In genomic region chr10:567869-568268, GRCh38 we compare ENCODE assay signal across 25 cellular contexts.
"Had no signal": no experiment of that assay in that cellular context is flagged by ENCODE, and none has a peak within 500 bp of the region (broad histone marks: within the 10 kb centered on the region; RNA-seq: fewer than 3 reads in every experiment).

No MANE protein-coding gene starts in this region.

- H3K36me3 ChIP-seq: brain microvascular endothelial cell had no signal

- H3K27ac Mint-ChIP-seq: activated CD4-positive, alpha-beta memory T cell treated with anti-CD3 and anti-CD28 coated beads, Interleukin-2, amount 10 ng/mL, durations not matched to agents 7 days and 5 days; activated CD4-positive, alpha-beta T cell treated with anti-CD3 and anti-CD28 coated beads, Interleukin-2, amount 10 ng/mL, durations not matched to agents 7 days and 5 days; activated naive CD8-positive, alpha-beta T cell; activated T-cell treated with anti-CD3 and anti-CD28 coated beads, Interleukin-2, amount 50 U/mL, for 24 hours; activated T-cell treated with anti-CD3 and anti-CD28 coated beads, Interleukin-2, amount 50 U/mL, for 72 hours; dendritic cell treated with granulocyte-macrophage colony-stimulating factor and Interleukin-4, amounts not matched to agents 40 ng/mL and 50 ng/mL, for 4 days; endodermal cell had no signal

- H3K27ac ChIP-seq: brain microvascular endothelial cell, coronary artery, dorsolateral prefrontal cortex had no signal

- H3K4me3 Mint-ChIP-seq: activated CD4-positive, alpha-beta memory T cell treated with anti-CD3 and anti-CD28 coated beads, Interleukin-2, amount 10 ng/mL, durations not matched to agents 7 days and 5 days; activated CD4-positive, alpha-beta T cell treated with anti-CD3 and anti-CD28 coated beads, Interleukin-2, amount 10 ng/mL, durations not matched to agents 7 days and 5 days; activated naive CD8-positive, alpha-beta T cell; activated T-cell treated with anti-CD3 and anti-CD28 coated beads, Interleukin-2, amount 50 U/mL, for 24 hours; activated T-cell treated with anti-CD3 and anti-CD28 coated beads, Interleukin-2, amount 50 U/mL, for 72 hours; central memory CD8-positive, alpha-beta T cell; dendritic cell treated with granulocyte-macrophage colony-stimulating factor and Interleukin-4, amounts not matched to agents 40 ng/mL and 50 ng/mL, for 4 days; endodermal cell had no signal

- DNase-seq: activated CD4-positive, alpha-beta memory T cell treated with anti-CD3 and anti-CD28 coated beads, Interleukin-2, amount 10 ng/mL, durations not matched to agents 7 days and 5 days; activated CD4-positive, alpha-beta T cell treated with anti-CD3 and anti-CD28 coated beads for 1 hour; activated CD4-positive, alpha-beta T cell treated with anti-CD3 and anti-CD28 coated beads for 4 hours; activated CD4-positive, alpha-beta T cell treated with anti-CD3 and anti-CD28 coated beads, Interleukin-2, amount 10 ng/mL, durations not matched to agents 7 days and 5 days; activated CD4-positive, alpha-beta T cell treated with anti-CD3 and anti-CD28 coated beads, Interleukin-2, amount 50 U/mL, for 4 hours; activated CD8-positive, alpha-beta memory T cell treated with anti-CD3 and anti-CD28 coated beads, Interleukin-2, amount 50 U/mL, for 48 hours; activated gamma-delta T cell treated with Interleukin-2 at 50 U/mL for 16 hours; activated naive CD4-positive, alpha-beta T cell treated with anti-CD3 and anti-CD28 coated beads, Interleukin-2, amount 50 U/mL, for 16 hours; activated naive CD4-positive, alpha-beta T cell treated with Interleukin-2 at 50 U/mL for 16 hours; activated T-cell treated with anti-CD3 and anti-CD28 coated beads for 4 hours; activated T-cell treated with anti-CD3 and anti-CD28 coated beads, Interleukin-2, amount 50 U/mL, for 24 hours; activated T-cell treated with anti-CD3 and anti-CD28 coated beads, Interleukin-2, amount 50 U/mL, for 72 hours; amniotic stem cell; anterior cingulate cortex; brain microvascular endothelial cell; dorsolateral prefrontal cortex; effector memory CD4-positive, alpha-beta T cell; endodermal cell; foreskin fibroblast; T-helper 2 cell had no signal

- ATAC-seq: activated T-cell treated with anti-CD3 and anti-CD28 coated beads, Interleukin-2, amount 50 U/mL, for 72 hours; esophagus mucosa had no signal

- H3K4me3 ChIP-seq: coronary artery, dorsolateral prefrontal cortex had no signal

- H3K27me3 Mint-ChIP-seq: activated CD4-positive, alpha-beta memory T cell treated with anti-CD3 and anti-CD28 coated beads, Interleukin-2, amount 10 ng/mL, durations not matched to agents 7 days and 5 days; activated CD4-positive, alpha-beta T cell treated with anti-CD3 and anti-CD28 coated beads, Interleukin-2, amount 10 ng/mL, durations not matched to agents 7 days and 5 days had no signal

- H3K4me1 Mint-ChIP-seq: activated CD4-positive, alpha-beta memory T cell treated with anti-CD3 and anti-CD28 coated beads, Interleukin-2, amount 10 ng/mL, durations not matched to agents 7 days and 5 days; activated CD4-positive, alpha-beta T cell treated with anti-CD3 and anti-CD28 coated beads, Interleukin-2, amount 10 ng/mL, durations not matched to agents 7 days and 5 days; central memory CD8-positive, alpha-beta T cell; endodermal cell had no signal

- H3K27me3 ChIP-seq: brain microvascular endothelial cell, dorsolateral prefrontal cortex had no signal
